In genomic region chr1:147491098-147491497, GRCh38 we compare ENCODE assay signal across 19 cellular contexts. TPM values are rescaled to one million over a fixed set of nuclear protein-coding genes. Genes with fewer than 3 reads are reported as not detected.
DNase-seq lines count a peak whose midpoint lies in the region; ATAC-seq and TF ChIP-seq lines count a peak whose summit lies in the region.
"Had no signal": no experiment of that assay in that cellular context is flagged by ENCODE, and none has a peak within 500 bp of the region (broad histone marks: within the 10 kb centered on the region; RNA-seq: fewer than 3 reads in every experiment).

No MANE protein-coding gene starts in this region.

- peaks cover 3% of the 10 kb centered on the region for H3K27me3 Mint-ChIP-seq in GM23338 (ENCODE audit: insufficient read depth, low read depth, poor library complexity)
- peaks cover under 1% of the 10 kb centered on the region for H3K27me3 Mint-ChIP-seq in endodermal cell (ENCODE audit: insufficient read depth)

- H3K27me3 ChIP-seq in GM23338 (ENCODE audit: insufficient read depth) (no peaks in the 10 kb centered on the region), WERI-Rb-1 (ENCODE audit: insufficient read depth, low read depth, severe bottlenecking) (peaks cover 29% of the 10 kb centered on the region), endodermal cell (ENCODE audit: control insufficient read depth, insufficient read depth, low read length, poor library complexity, severe bottlenecking) (no peaks in the 10 kb centered on the region), PC-3 (ENCODE audit: low read length) (no peaks in the 10 kb centered on the region), MG63 (no peaks in the 10 kb centered on the region)
- H3K27me3 ChIP-seq: BLaER1 had no signal

- H3K4me1 ChIP-seq in GM23338 (ENCODE audit: insufficient read depth), result no peaks in the 10 kb centered on the region
- H3K4me1 ChIP-seq in endodermal cell (ENCODE audit: control insufficient read depth, insufficient read depth, low read length), result no peaks in the 10 kb centered on the region
- H3K4me1 ChIP-seq in PC-3 (ENCODE audit: insufficient read depth, low read length), result no peaks in the 10 kb centered on the region
- H3K4me1 ChIP-seq: Caco-2 had no signal

- H3K9ac ChIP-seq in endodermal cell (ENCODE audit: extremely low read depth, low read length, poor library complexity, severe bottlenecking), result no peak overlapping the region
- no peak overlapping the region for H3K9ac ChIP-seq in PC-3 (ENCODE audit: low read length)
- H3K9ac ChIP-seq: BLaER1 had no signal

- TF ChIP-seq CTCF in GM23338 (conservative IDR thresholded peaks at IDR 0.05; ENCODE audit: low read depth in 2 of 2) (0 out of 4 replicates have a peak, but pooled peaks of 1 of the 2 experiments have one; percentile 2), WERI-Rb-1 (IDR thresholded peaks at IDR 0.05; ENCODE audit: low read depth, low read length) (peak; percentile 53), endodermal cell (conservative IDR thresholded peaks at IDR 0.05) (peak; percentile 61), PC-3 (conservative IDR thresholded peaks at IDR 0.05; ENCODE audit: low read depth, low read length) (no peak)

- H3K4me2 ChIP-seq in GM23338 (no peak overlapping the region), PC-3 (ENCODE audit: low read length) (no peak overlapping the region)
- H3K4me2 ChIP-seq: BLaER1 had no signal

- peak overlapping the region; percentile 44; the same call in 1 of the 2 replicates for H2AFZ ChIP-seq in GM23338
- no peak overlapping the region for H2AFZ ChIP-seq in PC-3 (ENCODE audit: low read length)

- H3K27ac Mint-ChIP-seq in GM23338 (no peak overlapping the region), endodermal cell (no peak overlapping the region)
- H3K27ac Mint-ChIP-seq: B cell; CD4-positive, CD25-positive, alpha-beta regulatory T cell; CD8-positive, alpha-beta T cell had no signal

- POLR2A ChIA-PET in PC-3 (lab: Charles Lee; ENCODE audit: unreplicated experiment), result no interaction called here

- no peak overlapping the region for H3K4me3 Mint-ChIP-seq in GM23338
- no peak overlapping the region for H3K4me3 Mint-ChIP-seq in endodermal cell
- H3K4me3 Mint-ChIP-seq: B cell; CD4-positive, CD25-positive, alpha-beta regulatory T cell; CD8-positive, alpha-beta T cell had no signal

- H3K4me3 ChIP-seq in GM23338, result no peak overlapping the region
- no peak overlapping the region for H3K4me3 ChIP-seq in WERI-Rb-1 (ENCODE audit: low read depth, low read length)
- H3K4me3 ChIP-seq in endodermal cell (ENCODE audit: low read length), result no peak overlapping the region
- H3K4me3 ChIP-seq in PC-3 (ENCODE audit: low read length), result no peak overlapping the region
- no peak overlapping the region for H3K4me3 ChIP-seq in MG63
- H3K4me3 ChIP-seq: BLaER1, GM12878 had no signal

- WGBS in endodermal cell (ENCODE audit: insufficient coverage in 1 of 2, insufficient read length in 1 of 2), 2 experiments, result 56% methylated on average over 1 of the region's 2 CpGs; no CpG with 5 or more reads in 1 of the 2 experiments

- no peaks in the 10 kb centered on the region for H3K9me2 ChIP-seq in GM23338 (ENCODE audit: insufficient read depth)
- no peaks in the 10 kb centered on the region for H3K9me2 ChIP-seq in PC-3 (replicated peaks; ENCODE audit: low read length)

- H3K9me3 ChIP-seq in WERI-Rb-1 (ENCODE audit: severe bottlenecking) (no peaks in the 10 kb centered on the region), endodermal cell (ENCODE audit: control insufficient read depth, low read length) (no peaks in the 10 kb centered on the region), PC-3 (ENCODE audit: low read length) (no peaks in the 10 kb centered on the region), MG63 (no peaks in the 10 kb centered on the region)
- H3K9me3 ChIP-seq: BLaER1, Caco-2 had no signal

- H3K36me3 Mint-ChIP-seq in GM23338 (ENCODE audit: low read depth) (no peaks in the 10 kb centered on the region), endodermal cell (ENCODE audit: low read depth) (no peaks in the 10 kb centered on the region)
- H3K36me3 Mint-ChIP-seq: CD4-positive, CD25-positive, alpha-beta regulatory T cell; CD8-positive, alpha-beta T cell had no signal

- H3K9me3 Mint-ChIP-seq in GM23338 (no peaks in the 10 kb centered on the region), endodermal cell (no peaks in the 10 kb centered on the region)
- H3K9me3 Mint-ChIP-seq: CD4-positive, CD25-positive, alpha-beta regulatory T cell; CD8-positive, alpha-beta T cell had no signal

- no peaks in the 10 kb centered on the region for H3K79me2 ChIP-seq in GM23338 (replicated peaks; ENCODE audit: insufficient read depth)
- H3K79me2 ChIP-seq in PC-3 (ENCODE audit: low read length), result no peaks in the 10 kb centered on the region

- intact Hi-C loops in PC-3 (cut with micrococcal nuclease), result no loop called here

- DNase-seq in GM23338 (ENCODE audit: low spot score) (no peak), WERI-Rb-1 (no peak), endodermal cell (peak; percentile 49), iPS-NIHi11 (ENCODE audit: low spot score) (peak; percentile 37), PC-3 (no peak), GM03348 (ENCODE audit: low spot score) (no peak), MG63 (no peak), islet precursor cell (no peak)
- DNase-seq: Caco-2; CD4-positive, CD25-positive, alpha-beta regulatory T cell; CD8-positive, alpha-beta T cell; DMS153; DND-41; HCEC 1CT had no signal

- H3K36me3 ChIP-seq in GM23338 (ENCODE audit: insufficient read depth) (no peaks in the 10 kb centered on the region), WERI-Rb-1 (no peaks in the 10 kb centered on the region), endodermal cell (ENCODE audit: control insufficient read depth, insufficient read depth, low read length) (no peaks in the 10 kb centered on the region), PC-3 (ENCODE audit: low read depth, low read length) (no peaks in the 10 kb centered on the region), MG63 (no peaks in the 10 kb centered on the region)
- H3K36me3 ChIP-seq: BLaER1 had no signal

- no peak overlapping the region for H3K27ac ChIP-seq in GM23338 (ENCODE audit: low read depth)
- no peak overlapping the region for H3K27ac ChIP-seq in WERI-Rb-1
- no peak overlapping the region for H3K27ac ChIP-seq in endodermal cell (ENCODE audit: low read depth, low read length)
- H3K27ac ChIP-seq in PC-3 (ENCODE audit: low read length), result no peak overlapping the region
- H3K27ac ChIP-seq: 22Rv1, BLaER1, C4-2B had no signal

- H4K20me1 ChIP-seq in GM23338 (replicated peaks; ENCODE audit: insufficient read depth) (no peaks in the 10 kb centered on the region), PC-3 (ENCODE audit: low read length) (no peaks in the 10 kb centered on the region)
- H4K20me1 ChIP-seq: BLaER1 had no signal

- H3K4me1 Mint-ChIP-seq in GM23338 (no peaks in the 10 kb centered on the region), endodermal cell (no peaks in the 10 kb centered on the region)
- H3K4me1 Mint-ChIP-seq: B cell had no signal

- ATAC-seq in GM23338, result peak; percentile 25; the same call in 2 of the 3 replicates
- no peak for ATAC-seq in PC-3
- ATAC-seq: CD8-positive, alpha-beta T cell; GM12878 had no signal

- H3F3A ChIP-seq in GM23338 (replicated peaks; ENCODE audit: low read depth), result no peaks in the 10 kb centered on the region
- H3F3A ChIP-seq in PC-3 (ENCODE audit: low read length, unreplicated experiment), result no peaks in the 10 kb centered on the region

- BruUV-seq in PC-3 (replicated peaks; lab: Mats Ljungman, UMichigan), result no TSS peak

- CTCF ChIA-PET in PC-3 (lab: Charles Lee), result no interaction called here

TF ChIP-seq in GM23338, 12 proteins besides CTCF, POLR2A, EP300 and RAD21 (continues in another document):
- TF ChIP-seq EZH2phosphoT487 (IDR thresholded peaks at IDR 0.05; ENCODE audit: unreplicated experiment), result no peak
- no peak for TF ChIP-seq EZH2 (IDR thresholded peaks at IDR 0.05; ENCODE audit: low read depth, unreplicated experiment)
- no peak for TF ChIP-seq ZNF331 (CRISPR knock-in tag; IDR thresholded peaks at IDR 0.05; ENCODE audit: low read depth)
- TF ChIP-seq POLR2AphosphoS5 (IDR thresholded peaks at IDR 0.05; ENCODE audit: low read depth), result no peak
- TF ChIP-seq ETS1 (IDR thresholded peaks at IDR 0.05), result no peak

RNA-seq across cellular contexts. Expression of gene BCL9, which starts 50.2 kb away (rescaled TPM):
- total RNA-seq in GM23338 (2014; rRNA removed; shearing (Covaris generic)), result 33.8 and 46.1 TPM in 2 replicates
- polyA plus RNA-seq in GM23338 (2016; fragmentation: Nextera tagmentation; extraction: Ambion mirVana), result 11.7 and 13.2 TPM in 2 replicates
- total RNA-seq in endodermal cell (10 to 100 TPM; 63.8 to 77.5 TPM), PC-3 (2014; rRNA removed) (19.8 and 20.8 TPM in 2 replicates)
- 53.2 TPM for polyA plus RNA-seq in endodermal cell (2013, experiment 1 of 2)
- polyA plus RNA-seq in endodermal cell (2013, experiment 2 of 2), result 51.7 TPM
- 2.1 and 3.0 TPM in 2 replicates for total RNA-seq in MG63 (2014; rRNA removed; shearing (Covaris generic); ENCODE audit: low replicate concordance)

Comparison
In these comparisons a context has a peak if more than half of its experiments do, and no peak if none do; other contexts are left out.
1. DNase-seq: peak in endodermal cell (single experiment) and iPS-NIHi11 (single experiment); none in GM23338 (single experiment), WERI-Rb-1 (single experiment), PC-3 (single experiment), GM03348 (single experiment), MG63 (single experiment) and islet precursor cell (single experiment).